Comparison of ENCODE assay signal across 23 cellular contexts in genomic region chr1:88296227-88297010, GRCh38.
"Had no signal": no experiment of that assay in that cellular context is flagged by ENCODE, and none has a peak within 500 bp of the region (broad histone marks: within the 10 kb centered on the region; RNA-seq: fewer than 3 reads in every experiment).

No MANE protein-coding gene starts in this region.

- H3K9me3 Mint-ChIP-seq: memory B cell; mesothelial cell of epicardium; stimulated activated memory B cell treated with anti-CD40 and anti-IgM and Interleukin-4, amounts not matched to agents 10 μg/mL and 1 μg/mL and 100 μg/mL, for 72 hours; stimulated activated naive CD8-positive, alpha-beta T cell treated with anti-CD3 and anti-CD28 coated beads, Interleukin-15, Interleukin-2, amounts not matched to agents 100 ng/mL and 50 ng/mL, for 24 hours had no signal

- H3K9me3 ChIP-seq: heart left ventricle, left ventricle myocardium inferior, lower lobe of right lung, neutrophil, spleen, tibial artery, upper lobe of right lung, vagina had no signal

- H3K27ac ChIP-seq: dorsolateral prefrontal cortex, heart left ventricle, left ventricle myocardium inferior, lower lobe of right lung, neutrophil, spleen, tibial artery, upper lobe of right lung, vagina had no signal

- H3K27me3 Mint-ChIP-seq: stimulated activated memory B cell treated with anti-CD40 and anti-IgM and Interleukin-4, amounts not matched to agents 10 μg/mL and 1 μg/mL and 100 μg/mL, for 72 hours; stimulated activated naive CD8-positive, alpha-beta T cell treated with anti-CD3 and anti-CD28 coated beads, Interleukin-15, Interleukin-2, amounts not matched to agents 100 ng/mL and 50 ng/mL, for 24 hours had no signal

- H3K27me3 ChIP-seq: dorsolateral prefrontal cortex, heart left ventricle, neutrophil, upper lobe of right lung, vagina had no signal

- H3K4me1 Mint-ChIP-seq: immature natural killer cell; memory B cell; mesothelial cell of epicardium; natural killer cell; stimulated activated memory B cell treated with anti-CD40 and anti-IgM and Interleukin-4, amounts not matched to agents 10 μg/mL and 1 μg/mL and 100 μg/mL, for 72 hours had no signal

- ATAC-seq: heart left ventricle; lower lobe of right lung; natural killer cell; sciatic nerve; stimulated activated memory B cell treated with anti-CD40 and anti-IgM and Interleukin-4, amounts not matched to agents 10 μg/mL and 1 μg/mL and 100 μg/mL, for 72 hours; upper lobe of right lung had no signal

- H3K4me3 ChIP-seq: dorsolateral prefrontal cortex, heart left ventricle, left ventricle myocardium inferior, lower lobe of right lung, spleen, tibial artery, upper lobe of right lung, vagina had no signal

- H3K4me3 Mint-ChIP-seq: immature natural killer cell; memory B cell; mesothelial cell of epicardium; natural killer cell; stimulated activated memory B cell treated with anti-CD40 and anti-IgM and Interleukin-4, amounts not matched to agents 10 μg/mL and 1 μg/mL and 100 μg/mL, for 72 hours; stimulated activated naive CD8-positive, alpha-beta T cell treated with anti-CD3 and anti-CD28 coated beads, Interleukin-15, Interleukin-2, amounts not matched to agents 100 ng/mL and 50 ng/mL, for 24 hours had no signal

- H3K4me1 ChIP-seq: heart left ventricle, left ventricle myocardium inferior, lower lobe of right lung, spleen, tibial artery, upper lobe of right lung, vagina had no signal

- DNase-seq: cortex of kidney; dorsolateral prefrontal cortex; effector CD8-positive, alpha-beta T cell; foreskin melanocyte; heart left ventricle; hypothalamus; immature natural killer cell; left ventricle myocardium inferior; lower lobe of right lung; natural killer cell; spleen; stimulated activated CD4-positive, alpha-beta T cell treated with anti-CD3 and anti-CD28 coated beads, Interleukin-15, amount 100 ng/mL, for 24 hours; stimulated activated CD4-positive, alpha-beta T cell treated with anti-CD3 and anti-CD28 coated beads, Interleukin-1b, Interleukin-23, amount 100 ng/mL, for 48 hours; stimulated activated CD4-positive, alpha-beta T cell treated with anti-CD3 and anti-CD28 coated beads, Interleukin-4, amount 100 ng/mL, for 24 hours; tibial artery; upper lobe of right lung had no signal

- H3K36me3 ChIP-seq: heart left ventricle, left ventricle myocardium inferior, lower lobe of right lung, neutrophil, spleen, tibial artery, upper lobe of right lung, vagina had no signal

- H3K36me3 Mint-ChIP-seq: immature natural killer cell; memory B cell; mesothelial cell of epicardium; natural killer cell; stimulated activated memory B cell treated with anti-CD40 and anti-IgM and Interleukin-4, amounts not matched to agents 10 μg/mL and 1 μg/mL and 100 μg/mL, for 72 hours had no signal

- H3K27ac Mint-ChIP-seq: immature natural killer cell; memory B cell; mesothelial cell of epicardium; natural killer cell; stimulated activated memory B cell treated with anti-CD40 and anti-IgM and Interleukin-4, amounts not matched to agents 10 μg/mL and 1 μg/mL and 100 μg/mL, for 72 hours; stimulated activated naive CD8-positive, alpha-beta T cell treated with anti-CD3 and anti-CD28 coated beads, Interleukin-15, Interleukin-2, amounts not matched to agents 100 ng/mL and 50 ng/mL, for 24 hours had no signal
